Comparison of ENCODE assay signal across 15 cellular contexts in genomic region chr3:111936191-111936841, GRCh38. TPM values are rescaled to one million over a fixed set of nuclear protein-coding genes. Genes with fewer than 3 reads are reported as not detected.
DNase-seq lines count a peak whose midpoint lies in the region; FAIRE-seq and TF ChIP-seq lines count a peak whose summit lies in the region.
"Had no signal": no experiment of that assay in that cellular context is flagged by ENCODE, and none has a peak within 500 bp of the region (broad histone marks: within the 10 kb centered on the region; RNA-seq: fewer than 3 reads in every experiment).

No MANE protein-coding gene starts in this region.

- peak; percentile 88 for FAIRE-seq in astrocyte (lab: Jason Lieb, UNC)

- H3K9ac ChIP-seq in astrocyte (ENCODE audit: low read length), result peak overlapping the region; percentile 62
- H3K9ac ChIP-seq: BLaER1 had no signal

- intact Hi-C loops in activated CD4-positive, alpha-beta memory T cell treated with anti-CD3 and anti-CD28 coated beads for 36 hours (cut with micrococcal nuclease), result no loop called here
- intact Hi-C loops in activated T-helper 2 cell treated with anti-CD3 and anti-CD28 coated beads, Interferon-gamma antibody, Interleukin-2, Interleukin-4, amounts not matched to agents 10 μg/mL and 5 μg/mL and 100 μg/mL, durations not matched to agents 14 hours and 24 hours and 36 hours (cut with micrococcal nuclease), result no loop called here

- in situ Hi-C loops in ACHN (cut with HindIII; ENCODE audit: low pct_ligation_motif_present, low pct_unique_long_range_greater_than_20kb, low sequenced_read_pairs), result no loop called here

- peaks cover 17% of the 10 kb centered on the region for H3K79me2 ChIP-seq in astrocyte (ENCODE audit: insufficient read depth, low read length)

- no peaks in the 10 kb centered on the region for H3K9me3 ChIP-seq in astrocyte (ENCODE audit: insufficient read depth, low read depth, low read length)
- H3K9me3 ChIP-seq: BLaER1, gastrocnemius medialis, vagina had no signal

- H2AFZ ChIP-seq in astrocyte (ENCODE audit: low read depth, low read length), result no peak overlapping the region

- H3K27me3 ChIP-seq in astrocyte (ENCODE audit: insufficient read depth, low read length), result no peaks in the 10 kb centered on the region
- H3K27me3 ChIP-seq: BLaER1, gastrocnemius medialis, vagina had no signal

- H3K36me3 ChIP-seq in astrocyte (ENCODE audit: insufficient read depth, low read length), result peaks cover 46% of the 10 kb centered on the region
- H3K36me3 ChIP-seq: gastrocnemius medialis had no signal

- H3K4me3 ChIP-seq in astrocyte (ENCODE audit: insufficient read depth, low read depth, low read length), result no peak overlapping the region
- H3K4me3 ChIP-seq: BLaER1, gastrocnemius medialis, vagina had no signal

- peaks cover 28% of the 10 kb centered on the region for H3K4me1 ChIP-seq in astrocyte (ENCODE audit: insufficient read depth, low read length)
- H3K4me1 ChIP-seq: BLaER1, gastrocnemius medialis had no signal

- CTCF ChIA-PET in activated CD4-positive, alpha-beta memory T cell treated with anti-CD3 and anti-CD28 coated beads for 36 hours (lab: Charles Lee), result interaction anchor here (0.6 to 1.0 kb wide), 2 partner anchors 31 to 218 kb away, joined by 3 to 4 read pairs; no protein-coding TSS in a partner anchor

- H3K4me1 Mint-ChIP-seq in astrocyte (ENCODE audit: low read depth, unreplicated experiment), result peaks cover 39% of the 10 kb centered on the region
- no peaks in the 10 kb centered on the region for H3K4me1 Mint-ChIP-seq in activated CD4-positive, alpha-beta memory T cell treated with anti-CD3 and anti-CD28 coated beads for 36 hours (ENCODE audit: low read depth)
- no peaks in the 10 kb centered on the region for H3K4me1 Mint-ChIP-seq in activated T-helper 2 cell treated with anti-CD3 and anti-CD28 coated beads, Interferon-gamma antibody, Interleukin-2, Interleukin-4, amounts not matched to agents 10 μg/mL and 5 μg/mL and 100 μg/mL, durations not matched to agents 14 hours and 24 hours and 36 hours (ENCODE audit: low read depth)
- H3K4me1 Mint-ChIP-seq: memory B cell had no signal

- peak; percentile 42 for DNase-seq in ACHN
- DNase-seq in HT-29 (ENCODE audit: low spot score), result peak; percentile 78
- peak; percentile 83 for DNase-seq in astrocyte (ENCODE audit: low read depth)
- peak; percentile 53 for DNase-seq in hepatic stellate cell (ENCODE audit: low spot score)
- DNase-seq in activated CD4-positive, alpha-beta memory T cell treated with anti-CD3 and anti-CD28 coated beads for 36 hours, result no peak
- DNase-seq in activated T-helper 2 cell treated with anti-CD3 and anti-CD28 coated beads, Interferon-gamma antibody, Interleukin-2, Interleukin-4, amounts not matched to agents 10 μg/mL and 5 μg/mL and 100 μg/mL, durations not matched to agents 14 hours and 24 hours and 36 hours (ENCODE audit: low spot score), result no peak
- no peak for DNase-seq in NOMO-1 (lab: John Stamatoyannopoulos, UW; ENCODE audit: unreplicated experiment in 2 of 2)
- DNase-seq in GM19240 (ENCODE audit: insufficient read length, low spot score), result no peak
- DNase-seq: anterior cingulate cortex, gastrocnemius medialis, NCI-H1105 treated with DMSO at 0.1 percent for 48 hours, right cardiac atrium had no signal

- H3K4me3 Mint-ChIP-seq in astrocyte (ENCODE audit: unreplicated experiment), result peak overlapping the region; percentile 64
- H3K4me3 Mint-ChIP-seq in activated CD4-positive, alpha-beta memory T cell treated with anti-CD3 and anti-CD28 coated beads for 36 hours, result no peak overlapping the region
- H3K4me3 Mint-ChIP-seq in activated T-helper 2 cell treated with anti-CD3 and anti-CD28 coated beads, Interferon-gamma antibody, Interleukin-2, Interleukin-4, amounts not matched to agents 10 μg/mL and 5 μg/mL and 100 μg/mL, durations not matched to agents 14 hours and 24 hours and 36 hours (ENCODE audit: low read depth), result no peak overlapping the region
- H3K4me3 Mint-ChIP-seq: memory B cell had no signal

- POLR2A ChIA-PET in activated CD4-positive, alpha-beta memory T cell treated with anti-CD3 and anti-CD28 coated beads for 36 hours (lab: Charles Lee), result no interaction called here

- H3K36me3 Mint-ChIP-seq in astrocyte (ENCODE audit: low read depth, unreplicated experiment), result peaks cover 41% of the 10 kb centered on the region
- peaks cover 9% of the 10 kb centered on the region for H3K36me3 Mint-ChIP-seq in activated CD4-positive, alpha-beta memory T cell treated with anti-CD3 and anti-CD28 coated beads for 36 hours
- H3K36me3 Mint-ChIP-seq in activated T-helper 2 cell treated with anti-CD3 and anti-CD28 coated beads, Interferon-gamma antibody, Interleukin-2, Interleukin-4, amounts not matched to agents 10 μg/mL and 5 μg/mL and 100 μg/mL, durations not matched to agents 14 hours and 24 hours and 36 hours (ENCODE audit: low read depth), result no peaks in the 10 kb centered on the region

- no peak for TF ChIP-seq CTCF in astrocyte (IDR thresholded peaks at IDR 0.05; ENCODE audit: insufficient read depth, low read depth, low read length)

- H3K9me3 Mint-ChIP-seq in astrocyte (ENCODE audit: unreplicated experiment), result no peaks in the 10 kb centered on the region
- no peaks in the 10 kb centered on the region for H3K9me3 Mint-ChIP-seq in activated CD4-positive, alpha-beta memory T cell treated with anti-CD3 and anti-CD28 coated beads for 36 hours
- H3K9me3 Mint-ChIP-seq in activated T-helper 2 cell treated with anti-CD3 and anti-CD28 coated beads, Interferon-gamma antibody, Interleukin-2, Interleukin-4, amounts not matched to agents 10 μg/mL and 5 μg/mL and 100 μg/mL, durations not matched to agents 14 hours and 24 hours and 36 hours, result no peaks in the 10 kb centered on the region
- H3K9me3 Mint-ChIP-seq: memory B cell had no signal

- H3K27ac ChIP-seq in astrocyte (ENCODE audit: low read depth, low read length), result peak overlapping the region; percentile 87
- H3K27ac ChIP-seq: BLaER1, gastrocnemius medialis, vagina had no signal

- H3K27me3 Mint-ChIP-seq in astrocyte (ENCODE audit: low read depth, unreplicated experiment), result no peaks in the 10 kb centered on the region
- no peaks in the 10 kb centered on the region for H3K27me3 Mint-ChIP-seq in activated CD4-positive, alpha-beta memory T cell treated with anti-CD3 and anti-CD28 coated beads for 36 hours
- H3K27me3 Mint-ChIP-seq in activated T-helper 2 cell treated with anti-CD3 and anti-CD28 coated beads, Interferon-gamma antibody, Interleukin-2, Interleukin-4, amounts not matched to agents 10 μg/mL and 5 μg/mL and 100 μg/mL, durations not matched to agents 14 hours and 24 hours and 36 hours (ENCODE audit: low read depth), result peaks cover 28% of the 10 kb centered on the region
- H3K27me3 Mint-ChIP-seq: memory B cell had no signal

- no peaks in the 10 kb centered on the region for H4K20me1 ChIP-seq in astrocyte (ENCODE audit: insufficient read depth, low read length)
- H4K20me1 ChIP-seq: BLaER1 had no signal

- peak overlapping the region; percentile 72 for H3K4me2 ChIP-seq in astrocyte (ENCODE audit: low read length)
- H3K4me2 ChIP-seq: BLaER1 had no signal

- peak overlapping the region; percentile 97 for H3K27ac Mint-ChIP-seq in astrocyte (ENCODE audit: unreplicated experiment)
- H3K27ac Mint-ChIP-seq in activated CD4-positive, alpha-beta memory T cell treated with anti-CD3 and anti-CD28 coated beads for 36 hours, result no peak overlapping the region
- H3K27ac Mint-ChIP-seq in activated T-helper 2 cell treated with anti-CD3 and anti-CD28 coated beads, Interferon-gamma antibody, Interleukin-2, Interleukin-4, amounts not matched to agents 10 μg/mL and 5 μg/mL and 100 μg/mL, durations not matched to agents 14 hours and 24 hours and 36 hours, result no peak overlapping the region
- H3K27ac Mint-ChIP-seq: memory B cell had no signal

RNA-seq across cellular contexts. Expression of gene ABHD10, which starts 42.5 kb away (rescaled TPM):
- total RNA-seq in HT-29 (2014; rRNA removed; shearing (Covaris generic)), result 16.5 and 22.9 TPM in 2 replicates
- total RNA-seq in astrocyte, result 26.6 and 28.6 TPM in 2 replicates
- total RNA-seq in activated CD4-positive, alpha-beta memory T cell treated with anti-CD3 and anti-CD28 coated beads for 36 hours, result 10 to 100 TPM; 79.8 to 84.2 TPM
- 46.3 and 46.9 TPM in 2 replicates for total RNA-seq in activated T-helper 2 cell treated with anti-CD3 and anti-CD28 coated beads, Interferon-gamma antibody, Interleukin-2, Interleukin-4, amounts not matched to agents 10 μg/mL and 5 μg/mL and 100 μg/mL, durations not matched to agents 14 hours and 24 hours and 36 hours

Comparison
In these comparisons a context has a peak if more than half of its experiments do, and no peak if none do; other contexts are left out.
1. DNase-seq: peak in ACHN (single experiment), HT-29 (single experiment), astrocyte (single experiment) and hepatic stellate cell (single experiment); none in activated CD4-positive, alpha-beta memory T cell treated with anti-CD3 and anti-CD28 coated beads for 36 hours (single experiment), activated T-helper 2 cell treated with anti-CD3 and anti-CD28 coated beads, Interferon-gamma antibody, Interleukin-2, Interleukin-4, amounts not matched to agents 10 μg/mL and 5 μg/mL and 100 μg/mL, durations not matched to agents 14 hours and 24 hours and 36 hours (single experiment), NOMO-1 (0 of 2) and GM19240 (single experiment).